ENCODE assay signal across 1 cellular context in the genomic region with DNA sequence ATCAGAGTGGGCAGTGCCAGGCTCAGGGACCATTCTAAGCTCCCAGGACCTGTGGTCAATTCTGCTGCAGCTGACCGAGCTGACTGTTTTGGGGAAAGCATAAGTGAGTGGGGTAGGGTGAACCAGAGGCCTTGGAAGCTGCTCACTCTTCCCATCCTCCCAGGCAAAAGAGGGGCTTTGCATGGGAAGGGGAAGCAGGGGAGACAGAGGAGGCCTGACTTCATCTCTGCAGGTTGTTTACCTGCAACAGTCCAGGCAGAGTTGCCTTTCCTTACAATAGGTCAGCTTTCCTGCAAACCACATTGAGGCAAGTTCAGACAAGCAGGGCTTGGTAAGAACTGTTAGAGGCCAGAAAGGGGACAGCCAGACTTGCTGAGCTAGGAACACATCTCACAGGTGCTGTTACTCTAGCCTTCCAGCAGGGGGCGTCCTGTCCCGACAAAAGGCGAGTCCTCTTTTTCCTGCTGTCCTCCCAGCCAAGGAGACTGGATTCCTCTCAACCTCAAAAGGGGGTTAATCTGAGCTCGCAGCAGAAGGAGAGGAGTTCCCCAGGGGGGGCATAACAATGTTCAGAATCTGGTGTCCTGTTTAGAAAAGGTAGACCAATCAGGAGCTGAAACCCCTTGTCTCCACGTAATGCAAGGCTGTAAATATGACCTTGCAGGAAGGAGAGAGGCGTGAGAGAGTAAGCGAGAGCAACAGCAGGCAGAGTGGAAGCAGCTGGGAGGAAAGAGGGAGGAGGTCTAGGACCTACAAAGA.
A peak's percentile ranks its signal among the peaks of the same experiment; 100 is the strongest.
TF ChIP-seq lines count a peak whose summit lies in the region.

No MANE protein-coding gene starts in this region.

TF ChIP-seq in HEK293, 187 proteins besides CTCF, POLR2A, EP300 and RAD21 (continued from another document):
- TF ChIP-seq, protein P1, sequence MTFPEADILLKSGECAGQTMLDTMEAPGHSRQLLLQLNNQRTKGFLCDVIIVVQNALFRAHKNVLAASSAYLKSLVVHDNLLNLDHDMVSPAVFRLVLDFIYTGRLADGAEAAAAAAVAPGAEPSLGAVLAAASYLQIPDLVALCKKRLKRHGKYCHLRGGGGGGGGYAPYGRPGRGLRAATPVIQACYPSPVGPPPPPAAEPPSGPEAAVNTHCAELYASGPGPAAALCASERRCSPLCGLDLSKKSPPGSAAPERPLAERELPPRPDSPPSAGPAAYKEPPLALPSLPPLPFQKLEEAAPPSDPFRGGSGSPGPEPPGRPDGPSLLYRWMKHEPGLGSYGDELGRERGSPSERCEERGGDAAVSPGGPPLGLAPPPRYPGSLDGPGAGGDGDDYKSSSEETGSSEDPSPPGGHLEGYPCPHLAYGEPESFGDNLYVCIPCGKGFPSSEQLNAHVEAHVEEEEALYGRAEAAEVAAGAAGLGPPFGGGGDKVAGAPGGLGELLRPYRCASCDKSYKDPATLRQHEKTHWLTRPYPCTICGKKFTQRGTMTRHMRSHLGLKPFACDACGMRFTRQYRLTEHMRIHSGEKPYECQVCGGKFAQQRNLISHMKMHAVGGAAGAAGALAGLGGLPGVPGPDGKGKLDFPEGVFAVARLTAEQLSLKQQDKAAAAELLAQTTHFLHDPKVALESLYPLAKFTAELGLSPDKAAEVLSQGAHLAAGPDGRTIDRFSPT (tag by site-specific recombination; IDR thresholded peaks at IDR 0.05): no peak
- TF ChIP-seq ZNF48 (tag by site-specific recombination; IDR thresholded peaks at IDR 0.05): no peak
- peak; percentile 74 for TF ChIP-seq ZBTB17 (tag by site-specific recombination; IDR thresholded peaks at IDR 0.05)
- TF ChIP-seq, protein P2, sequence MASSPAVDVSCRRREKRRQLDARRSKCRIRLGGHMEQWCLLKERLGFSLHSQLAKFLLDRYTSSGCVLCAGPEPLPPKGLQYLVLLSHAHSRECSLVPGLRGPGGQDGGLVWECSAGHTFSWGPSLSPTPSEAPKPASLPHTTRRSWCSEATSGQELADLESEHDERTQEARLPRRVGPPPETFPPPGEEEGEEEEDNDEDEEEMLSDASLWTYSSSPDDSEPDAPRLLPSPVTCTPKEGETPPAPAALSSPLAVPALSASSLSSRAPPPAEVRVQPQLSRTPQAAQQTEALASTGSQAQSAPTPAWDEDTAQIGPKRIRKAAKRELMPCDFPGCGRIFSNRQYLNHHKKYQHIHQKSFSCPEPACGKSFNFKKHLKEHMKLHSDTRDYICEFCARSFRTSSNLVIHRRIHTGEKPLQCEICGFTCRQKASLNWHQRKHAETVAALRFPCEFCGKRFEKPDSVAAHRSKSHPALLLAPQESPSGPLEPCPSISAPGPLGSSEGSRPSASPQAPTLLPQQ (tag by site-specific recombination; IDR thresholded peaks at IDR 0.05): peak; percentile 26; the same call in 1 of the 2 replicates
- TF ChIP-seq ZNF311 (tag by site-specific recombination; IDR thresholded peaks at IDR 0.05; ENCODE audit: borderline replicate concordance): no peak
- TF ChIP-seq ZBTB7A (tag by site-specific recombination; IDR thresholded peaks at IDR 0.05; ENCODE audit: low read depth): no peak
- no peak for TF ChIP-seq ZNF560 (tag by site-specific recombination; IDR thresholded peaks at IDR 0.05; ENCODE audit: borderline replicate concordance)
